ENCODE assay signal across 19 cellular contexts in the genomic region with DNA sequence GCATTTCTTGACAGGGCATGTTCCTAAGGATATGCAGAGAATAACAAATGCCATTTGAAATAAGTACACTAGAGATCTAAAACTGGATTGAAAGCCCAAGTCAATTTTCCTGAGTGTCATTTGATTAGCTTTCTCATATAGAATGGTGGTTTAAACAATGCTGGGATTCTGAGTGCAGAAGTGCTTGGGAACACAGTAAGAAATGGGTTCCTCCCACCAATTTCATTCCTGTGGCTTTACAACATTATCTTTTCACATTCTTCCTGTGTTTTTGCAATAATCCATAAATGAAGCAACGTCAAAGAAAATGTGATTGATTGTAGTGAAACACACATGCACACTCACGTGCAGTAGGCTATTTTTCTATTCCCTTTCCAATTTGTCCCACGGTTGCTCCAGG.
"Had no signal": no experiment of that assay in that cellular context is flagged by ENCODE, and none has a peak within 500 bp of the region (broad histone marks: within the 10 kb centered on the region; RNA-seq: fewer than 3 reads in every experiment).

No MANE protein-coding gene starts in this region.

- H3K36me3 Mint-ChIP-seq: naive thymus-derived CD8-positive, alpha-beta T cell; stimulated activated memory B cell treated with anti-CD40 and anti-IgM and Interleukin-4, amounts not matched to agents 10 μg/mL and 1 μg/mL and 100 μg/mL, for 72 hours had no signal

- FAIRE-seq: frontal cortex, islet of Langerhans had no signal

- H3K9me3 ChIP-seq: esophagus squamous epithelium, heart left ventricle, ovary, spleen, tibial artery, upper lobe of left lung, uterus had no signal

- H3K36me3 ChIP-seq: esophagus squamous epithelium, heart left ventricle, ovary, spleen, tibial artery, upper lobe of left lung, uterus had no signal

- DNase-seq: esophagus squamous epithelium; heart left ventricle; hippocampal formation; mammary epithelial cell; naive thymus-derived CD8-positive, alpha-beta T cell; ovary; right cardiac atrium; spleen; stimulated activated CD4-positive, alpha-beta T cell treated with anti-CD3 and anti-CD28 coated beads, Interleukin-15, amount 100 ng/mL, for 24 hours; stimulated activated CD4-positive, alpha-beta T cell treated with anti-CD3 and anti-CD28 coated beads, Interleukin-1b, Interleukin-23, amount 100 ng/mL, for 48 hours; stimulated activated CD4-positive, alpha-beta T cell treated with anti-CD3 and anti-CD28 coated beads, Interleukin-4, amount 100 ng/mL, for 24 hours; tibial artery; upper lobe of left lung; uterus had no signal

- H3K4me1 Mint-ChIP-seq: naive thymus-derived CD8-positive, alpha-beta T cell; neural crest cell; stimulated activated memory B cell treated with anti-CD40 and anti-IgM and Interleukin-4, amounts not matched to agents 10 μg/mL and 1 μg/mL and 100 μg/mL, for 72 hours had no signal

- H3K27me3 ChIP-seq: esophagus squamous epithelium, heart left ventricle, ovary, spleen, tibial artery, upper lobe of left lung, uterus had no signal

- H3K4me3 ChIP-seq: esophagus squamous epithelium, heart left ventricle, ovary, spleen, tibial artery, upper lobe of left lung, uterus had no signal

- H3K9me3 Mint-ChIP-seq: neural crest cell; stimulated activated memory B cell treated with anti-CD40 and anti-IgM and Interleukin-4, amounts not matched to agents 10 μg/mL and 1 μg/mL and 100 μg/mL, for 72 hours had no signal

- H3K27me3 Mint-ChIP-seq: naive thymus-derived CD8-positive, alpha-beta T cell; stimulated activated memory B cell treated with anti-CD40 and anti-IgM and Interleukin-4, amounts not matched to agents 10 μg/mL and 1 μg/mL and 100 μg/mL, for 72 hours; stimulated activated naive CD8-positive, alpha-beta T cell treated with anti-CD3 and anti-CD28 coated beads, Interleukin-15, Interleukin-2, amounts not matched to agents 100 ng/mL and 50 ng/mL, for 24 hours had no signal

- H3K4me3 Mint-ChIP-seq: naive thymus-derived CD8-positive, alpha-beta T cell; neural crest cell; stimulated activated memory B cell treated with anti-CD40 and anti-IgM and Interleukin-4, amounts not matched to agents 10 μg/mL and 1 μg/mL and 100 μg/mL, for 72 hours; stimulated activated naive CD8-positive, alpha-beta T cell treated with anti-CD3 and anti-CD28 coated beads, Interleukin-15, Interleukin-2, amounts not matched to agents 100 ng/mL and 50 ng/mL, for 24 hours had no signal

- H3K4me1 ChIP-seq: esophagus squamous epithelium, heart left ventricle, spleen, tibial artery, upper lobe of left lung, uterus had no signal

- H3K27ac Mint-ChIP-seq: naive thymus-derived CD8-positive, alpha-beta T cell; stimulated activated memory B cell treated with anti-CD40 and anti-IgM and Interleukin-4, amounts not matched to agents 10 μg/mL and 1 μg/mL and 100 μg/mL, for 72 hours; stimulated activated naive CD8-positive, alpha-beta T cell treated with anti-CD3 and anti-CD28 coated beads, Interleukin-15, Interleukin-2, amounts not matched to agents 100 ng/mL and 50 ng/mL, for 24 hours had no signal

- H3K27ac ChIP-seq: esophagus squamous epithelium, heart left ventricle, ovary, spleen, tibial artery, upper lobe of left lung, uterus had no signal
